ENCODE assay signal across 32 cellular contexts in the genomic region with DNA sequence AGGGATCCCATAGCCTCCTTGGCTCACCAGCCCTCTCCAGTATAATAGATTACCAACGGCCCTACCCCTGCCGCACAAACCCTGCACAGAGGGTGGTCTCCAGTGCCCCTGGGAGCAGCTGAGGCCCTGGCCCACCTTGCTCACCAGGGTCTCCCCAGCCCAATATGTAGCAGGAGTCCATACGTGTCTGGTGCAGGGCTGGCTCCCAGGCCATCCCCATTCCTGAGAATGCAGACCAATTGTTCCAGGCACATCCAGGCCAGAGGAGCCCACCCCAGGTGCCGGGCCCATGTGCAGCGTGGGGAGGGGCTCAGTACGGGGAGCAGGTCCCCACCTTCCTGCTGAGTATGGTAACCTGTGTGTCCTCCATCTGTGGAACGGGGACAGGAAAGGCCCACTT.
"Had no signal": no experiment of that assay in that cellular context is flagged by ENCODE, and none has a peak within 500 bp of the region (broad histone marks: within the 10 kb centered on the region; RNA-seq: fewer than 3 reads in every experiment).

No MANE protein-coding gene starts in this region.

- H3K9me3 ChIP-seq: ascending aorta, Peyer's patch, SJCRH30 had no signal

- H3K27ac ChIP-seq: ascending aorta, cardiac muscle cell, KMS-11, Peyer's patch, SJCRH30, SK-N-MC had no signal

- H3K27me3 Mint-ChIP-seq: activated CD4-positive, alpha-beta T cell treated with anti-CD3 and anti-CD28 coated beads, Interleukin-2, amount 10 ng/mL, durations not matched to agents 7 days and 5 days; activated naive CD4-positive, alpha-beta T cell treated with anti-CD3 and anti-CD28 coated beads, Interleukin-2, amount 50 U/mL, for 24 hours; activated naive CD8-positive, alpha-beta T cell treated with anti-CD3 and anti-CD28 coated beads, Interleukin-2, amount 10 ng/mL, durations not matched to agents 7 days and 5 days; activated T-cell treated with anti-CD3 and anti-CD28 coated beads, Interleukin-2, amount 50 U/mL, for 24 hours had no signal

- H3K4me1 Mint-ChIP-seq: activated CD4-positive, alpha-beta T cell treated with anti-CD3 and anti-CD28 coated beads, Interleukin-2, amount 10 ng/mL, durations not matched to agents 7 days and 5 days; activated naive CD4-positive, alpha-beta T cell treated with anti-CD3 and anti-CD28 coated beads, Interleukin-2, amount 50 U/mL, for 24 hours; activated naive CD8-positive, alpha-beta T cell treated with anti-CD3 and anti-CD28 coated beads, Interleukin-2, amount 10 ng/mL, durations not matched to agents 7 days and 5 days had no signal

- DNase-seq: activated CD4-positive, alpha-beta T cell treated with anti-CD3 and anti-CD28 coated beads, Interleukin-2, amount 10 ng/mL, durations not matched to agents 7 days and 5 days; activated CD4-positive, alpha-beta T cell treated with anti-CD3 and anti-CD28 coated beads, Interleukin-2, amount 50 U/mL, for 48 hours; activated CD8-positive, alpha-beta T cell treated with anti-CD3 and anti-CD28 coated beads, Interleukin-2, amount 10 ng/mL, durations not matched to agents 7 days and 5 days; activated gamma-delta T cell; activated naive CD4-positive, alpha-beta T cell treated with Interleukin-2 at 50 U/mL for 16 hours; activated naive CD8-positive, alpha-beta T cell treated with anti-CD3 and anti-CD28 coated beads, Interleukin-2, amount 10 ng/mL, durations not matched to agents 7 days and 5 days; activated T-cell treated with anti-CD3 and anti-CD28 coated beads, Interleukin-2, amount 50 U/mL, for 24 hours; amygdala; MM.1S; MV-4-11; NCI-H1092; NCI-H1436 treated with DMSO at 0.1 percent for 48 hours; NCI-H1694 treated with DMSO at 0.1 percent for 48 hours; NCI-H2029 treated with DMSO at 0.1 percent for 48 hours; NCI-H2107; NCI-H2171; NCI-H510A; NCI-H526; NCI-H748 treated with DMSO at 0.1 percent for 48 hours; NK-92 treated with Interleukin-12 subunit alpha and Interleukin-12 subunit beta, amount 100 ng/mL, for 24 hours; PC-3; RPMI8226; SHP77; SJCRH30; T1000 had no signal

- H3K9ac ChIP-seq: KMS-11 had no signal

- H3K4me3 ChIP-seq: ascending aorta, cardiac muscle cell, Peyer's patch, SJCRH30, SK-N-MC had no signal

- ATAC-seq: activated CD8-positive, alpha-beta T cell treated with anti-CD3 and anti-CD28 coated beads, Interleukin-2, amount 10 ng/mL, durations not matched to agents 7 days and 5 days; PC-3 had no signal

- H3K4me2 ChIP-seq: KMS-11 had no signal

- H3K36me3 Mint-ChIP-seq: activated naive CD4-positive, alpha-beta T cell treated with anti-CD3 and anti-CD28 coated beads, Interleukin-2, amount 50 U/mL, for 24 hours; activated naive CD8-positive, alpha-beta T cell treated with anti-CD3 and anti-CD28 coated beads, Interleukin-2, amount 10 ng/mL, durations not matched to agents 7 days and 5 days had no signal

- H3K9me3 Mint-ChIP-seq: activated CD4-positive, alpha-beta T cell treated with anti-CD3 and anti-CD28 coated beads, Interleukin-2, amount 10 ng/mL, durations not matched to agents 7 days and 5 days; activated naive CD4-positive, alpha-beta T cell treated with anti-CD3 and anti-CD28 coated beads, Interleukin-2, amount 50 U/mL, for 24 hours; activated naive CD8-positive, alpha-beta T cell treated with anti-CD3 and anti-CD28 coated beads, Interleukin-2, amount 10 ng/mL, durations not matched to agents 7 days and 5 days; activated T-cell treated with anti-CD3 and anti-CD28 coated beads, Interleukin-2, amount 50 U/mL, for 24 hours; activated T-helper 2 cell treated with anti-CD3 and anti-CD28 coated beads, Interferon-gamma antibody, Interleukin-2, Interleukin-4, amounts not matched to agents 10 μg/mL and 5 μg/mL and 100 μg/mL, durations not matched to agents 14 hours and 24 hours and 36 hours had no signal

- H3K36me3 ChIP-seq: ascending aorta, cardiac muscle cell, Peyer's patch, SJCRH30 had no signal

- H3K27me3 ChIP-seq: ascending aorta, cardiac muscle cell, Peyer's patch had no signal

- H3K4me3 Mint-ChIP-seq: activated CD4-positive, alpha-beta T cell treated with anti-CD3 and anti-CD28 coated beads, Interleukin-2, amount 10 ng/mL, durations not matched to agents 7 days and 5 days; activated CD8-positive, alpha-beta T cell treated with anti-CD3 and anti-CD28 coated beads, Interleukin-2, amount 10 ng/mL, durations not matched to agents 7 days and 5 days; activated naive CD4-positive, alpha-beta T cell treated with anti-CD3 and anti-CD28 coated beads, Interleukin-2, amount 50 U/mL, for 24 hours; activated naive CD8-positive, alpha-beta T cell treated with anti-CD3 and anti-CD28 coated beads, Interleukin-2, amount 10 ng/mL, durations not matched to agents 7 days and 5 days; activated T-cell treated with anti-CD3 and anti-CD28 coated beads, Interleukin-2, amount 50 U/mL, for 24 hours had no signal

- H3K4me1 ChIP-seq: ascending aorta, Peyer's patch, SJCRH30 had no signal

- H3K27ac Mint-ChIP-seq: activated CD4-positive, alpha-beta T cell treated with anti-CD3 and anti-CD28 coated beads, Interleukin-2, amount 10 ng/mL, durations not matched to agents 7 days and 5 days; activated CD8-positive, alpha-beta T cell treated with anti-CD3 and anti-CD28 coated beads, Interleukin-2, amount 10 ng/mL, durations not matched to agents 7 days and 5 days; activated naive CD4-positive, alpha-beta T cell treated with anti-CD3 and anti-CD28 coated beads, Interleukin-2, amount 50 U/mL, for 24 hours; activated naive CD8-positive, alpha-beta T cell treated with anti-CD3 and anti-CD28 coated beads, Interleukin-2, amount 10 ng/mL, durations not matched to agents 7 days and 5 days; activated T-cell treated with anti-CD3 and anti-CD28 coated beads, Interleukin-2, amount 50 U/mL, for 24 hours; activated T-helper 2 cell treated with anti-CD3 and anti-CD28 coated beads, Interferon-gamma antibody, Interleukin-2, Interleukin-4, amounts not matched to agents 10 μg/mL and 5 μg/mL and 100 μg/mL, durations not matched to agents 14 hours and 24 hours and 36 hours had no signal
